Comparison of ENCODE assay signal across 7 cellular contexts in genomic region chr20:24084281-24084680, GRCh38.
"Had no signal": no experiment of that assay in that cellular context is flagged by ENCODE, and none has a peak within 500 bp of the region (broad histone marks: within the 10 kb centered on the region; RNA-seq: fewer than 3 reads in every experiment).

No MANE protein-coding gene starts in this region.

- DNase-seq: H7, HFFc6, KBM-7 had no signal

- H3K36me3 ChIP-seq: HAP-1 had no signal

- H3K9me3 ChIP-seq: HAP-1 had no signal

- H3K4me2 ChIP-seq: GM23338 had no signal

- H2AFZ ChIP-seq: GM23338 had no signal

- H3K4me3 ChIP-seq: GM23338, HAP-1 had no signal

- H3K4me1 ChIP-seq: HAP-1 had no signal

- FAIRE-seq: HepG2 had no signal

- H3K27ac ChIP-seq: HL-60 had no signal
